Comparison of ENCODE assay signal across 10 cellular contexts in genomic region chr5:143101134-143101533, GRCh38.
DNase-seq lines count a peak whose midpoint lies in the region; ATAC-seq and FAIRE-seq lines count a peak whose summit lies in the region.
"Had no signal": no experiment of that assay in that cellular context is flagged by ENCODE, and none has a peak within 500 bp of the region (broad histone marks: within the 10 kb centered on the region; RNA-seq: fewer than 3 reads in every experiment).

No MANE protein-coding gene starts in this region.

- H3K27me3 Mint-ChIP-seq in activated naive CD8-positive, alpha-beta T cell treated with anti-CD3 and anti-CD28 coated beads for 36 hours: no peaks in the 10 kb centered on the region
- H3K27me3 Mint-ChIP-seq: activated B cell treated with CpG ODN at 0.5 μM for 24 hours had no signal

- H3K9me3 Mint-ChIP-seq in activated naive CD8-positive, alpha-beta T cell treated with anti-CD3 and anti-CD28 coated beads for 36 hours: peaks cover 5% of the 10 kb centered on the region
- H3K9me3 Mint-ChIP-seq: activated B cell treated with CpG ODN at 0.5 μM for 24 hours had no signal

- DNase-seq in activated naive CD8-positive, alpha-beta T cell treated with anti-CD3 and anti-CD28 coated beads for 36 hours: no peak
- DNase-seq in hypothalamus (lab: John Stamatoyannopoulos, UW): no peak
- DNase-seq in frontal cortex (ENCODE audit: low spot score in 2 of 2): no peak
- DNase-seq in NOMO-1 treated with dmso at 0.1 percent for 144 hours (lab: John Stamatoyannopoulos, UW; ENCODE audit: unreplicated experiment): no peak
- DNase-seq in DMS79 treated with DMSO at 0.1 percent for 48 hours (lab: John Stamatoyannopoulos, UW): no peak
- DNase-seq: activated B cell treated with CpG ODN at 0.5 μM for 24 hours, NCI-H524 had no signal

- peaks cover 31% of the 10 kb centered on the region for H3K36me3 Mint-ChIP-seq in activated naive CD8-positive, alpha-beta T cell treated with anti-CD3 and anti-CD28 coated beads for 36 hours

- ATAC-seq in GM18502 (IDR thresholded peaks at IDR 0.05; ENCODE audit: poor library complexity, unreplicated experiment) (peak; percentile 96), GM19452 (IDR thresholded peaks at IDR 0.05; ENCODE audit: unreplicated experiment) (peak; percentile 87), HG03064 (IDR thresholded peaks at IDR 0.05; ENCODE audit: low read depth, unreplicated experiment) (peak; percentile 84)

- H3K4me1 Mint-ChIP-seq in activated naive CD8-positive, alpha-beta T cell treated with anti-CD3 and anti-CD28 coated beads for 36 hours: peaks cover 27% of the 10 kb centered on the region

- peak overlapping the region; percentile 95 for H3K27ac Mint-ChIP-seq in activated naive CD8-positive, alpha-beta T cell treated with anti-CD3 and anti-CD28 coated beads for 36 hours
- H3K27ac Mint-ChIP-seq: activated B cell treated with CpG ODN at 0.5 μM for 24 hours had no signal

- peak overlapping the region; percentile 40 for H3K4me3 Mint-ChIP-seq in activated naive CD8-positive, alpha-beta T cell treated with anti-CD3 and anti-CD28 coated beads for 36 hours
- H3K4me3 Mint-ChIP-seq: activated B cell treated with CpG ODN at 0.5 μM for 24 hours had no signal

- FAIRE-seq in frontal cortex (lab: Jason Lieb, UNC): no peak
